In genomic region chr7:101173752-101174244, GRCh38 we compare ENCODE assay signal across 1 cellular context.
TF ChIP-seq lines count a peak whose summit lies in the region.

No MANE protein-coding gene starts in this region.

TF ChIP-seq in endothelial cell of umbilical vein, 7 proteins besides CTCF, POLR2A, EP300 and RAD21:
- TF ChIP-seq JUN (IDR thresholded peaks at IDR 0.05; ENCODE audit: borderline replicate concordance, insufficient read depth, insufficient read length, low read depth) (no peak), EZH2 (IDR thresholded peaks at IDR 0.05; ENCODE audit: borderline replicate concordance, low read depth, low read length, severe bottlenecking) (no peak), POLR2AphosphoS5 (IDR thresholded peaks at IDR 0.05; ENCODE audit: insufficient read depth, low read depth, low read length) (no peak), GATA2 (IDR thresholded peaks at IDR 0.05; ENCODE audit: insufficient read depth, insufficient read length, low read depth, low read length) (no peak), MAX (IDR thresholded peaks at IDR 0.05; ENCODE audit: insufficient read depth, insufficient read length) (no peak), FOS (IDR thresholded peaks at IDR 0.05; ENCODE audit: borderline replicate concordance, insufficient read depth, low read length) (no peak), MYC (IDR thresholded peaks at IDR 0.05; ENCODE audit: low read depth, low read length) (no peak)
